Comparison of ENCODE assay signal across 10 cellular contexts in the genomic region with DNA sequence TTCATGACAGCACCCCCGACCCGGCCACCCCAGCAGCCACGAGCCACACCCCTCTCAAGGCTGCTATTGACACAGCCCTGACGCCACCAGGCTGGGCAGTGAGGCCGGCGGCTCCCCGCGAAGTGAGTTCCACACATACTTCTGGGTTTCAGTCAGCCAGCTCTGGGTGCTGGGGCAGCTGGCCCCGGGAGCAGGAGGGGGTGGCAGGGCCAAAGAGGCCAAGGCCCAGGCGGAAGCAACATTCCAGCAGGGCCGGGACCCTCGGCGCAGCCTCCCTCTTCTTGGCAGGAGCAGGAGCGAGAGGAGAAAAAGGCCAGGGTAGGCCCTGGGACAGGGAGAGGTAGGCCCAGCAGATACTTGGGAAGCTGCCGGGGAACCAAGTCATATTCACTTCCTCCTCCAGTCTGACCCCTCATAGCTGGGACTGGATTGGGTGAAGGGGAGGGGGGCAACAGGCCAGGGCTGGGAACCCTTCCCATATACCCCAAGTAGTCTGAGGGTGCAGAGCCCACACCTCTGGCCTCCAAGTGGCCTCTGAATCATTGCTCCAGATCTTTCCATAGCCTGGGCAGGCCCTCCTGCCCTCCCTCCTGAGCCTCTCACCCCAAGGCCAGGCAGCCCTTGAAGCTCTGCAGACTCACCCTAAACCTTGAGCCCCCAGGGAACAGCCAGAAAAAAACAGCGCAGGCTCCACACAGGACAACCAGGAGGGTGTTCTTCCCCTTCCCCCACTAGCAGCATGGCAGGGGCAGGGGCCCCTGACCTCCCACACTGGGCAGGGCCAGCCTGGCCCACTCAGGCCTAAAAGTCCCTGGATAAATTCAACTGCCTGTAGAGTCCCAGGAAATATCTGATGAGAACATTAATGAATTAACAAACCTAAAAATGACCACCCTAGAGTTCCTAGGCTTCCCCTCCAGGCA. TPM values are rescaled to one million over a fixed set of nuclear protein-coding genes. Genes with fewer than 3 reads are reported as not detected.
DNase-seq lines count a peak whose midpoint lies in the region; ATAC-seq and TF ChIP-seq lines count a peak whose summit lies in the region.
"Had no signal": no experiment of that assay in that cellular context is flagged by ENCODE, and none has a peak within 500 bp of the region (broad histone marks: within the 10 kb centered on the region; RNA-seq: fewer than 3 reads in every experiment).

No MANE protein-coding gene starts in this region.

- H3K27ac ChIP-seq in HEK293 (ENCODE audit: extremely low read depth, low read depth, low read length) (no peak overlapping the region), body of pancreas (peak overlapping the region; percentile 68 to 87 (median 78)), stomach smooth muscle (ENCODE audit: low read length) (peak overlapping the region; percentile 95)

- H3K4me1 ChIP-seq in HEK293 (ENCODE audit: control insufficient read depth, insufficient read depth, low read length) = no peaks in the 10 kb centered on the region
- peaks cover 72% of the 10 kb centered on the region for H3K4me1 ChIP-seq in body of pancreas
- peaks cover 80% of the 10 kb centered on the region for H3K4me1 ChIP-seq in stomach smooth muscle (ENCODE audit: control insufficient read depth, insufficient read depth, low read length)

- H3K4me3 ChIP-seq in HEK293 (ENCODE audit: low read depth, low read length) (no peak overlapping the region), body of pancreas (no peak overlapping the region), stomach smooth muscle (ENCODE audit: low read length in 2 of 2) (peak overlapping the region; percentile 2 to 60)

- ATAC-seq in body of pancreas = peak; percentile 76
- no peak for ATAC-seq in GM19397 (IDR thresholded peaks at IDR 0.05; ENCODE audit: unreplicated experiment)
- ATAC-seq in HG03039 (IDR thresholded peaks at IDR 0.05; ENCODE audit: unreplicated experiment) = no peak
- ATAC-seq: WTC11 had no signal

- POLR2A ChIA-PET in HEK293 (lab: Yijun Ruan, JAX) = no interaction called here

- peak; percentile 49 to 73 (median 67) for TF ChIP-seq POLR2A in body of pancreas (IDR thresholded peaks at IDR 0.05)

- H3K9me3 ChIP-seq in HEK293 (ENCODE audit: control insufficient read depth, insufficient read depth, low read depth, low read length) (no peaks in the 10 kb centered on the region), body of pancreas (no peaks in the 10 kb centered on the region), stomach smooth muscle (ENCODE audit: control insufficient read depth in 2 of 2, low read length in 2 of 2) (no peaks in the 10 kb centered on the region)

- H3K9ac ChIP-seq in stomach smooth muscle (ENCODE audit: low read length in 2 of 2) = peak overlapping the region; percentile 74 to 83

- CTCF ChIA-PET in HEK293 (lab: Yijun Ruan, JAX) = interaction anchor here (0.6 kb wide), 3 partner anchors 281 to 1289 kb away, joined by 3 to 4 read pairs (median 3); no protein-coding TSS in a partner anchor

- intact Hi-C loops in body of pancreas (cut with DNase I) = no loop called here

- 45 to 80% methylated on average over 1 to 16 of the region's 16 CpGs for WGBS in body of pancreas, 2 donors

- H3K27me3 ChIP-seq in body of pancreas (no peaks in the 10 kb centered on the region), stomach smooth muscle (ENCODE audit: control insufficient read depth in 1 of 2, insufficient read depth in 2 of 2, low read length in 2 of 2) (no peaks in the 10 kb centered on the region)

- DNase-seq in body of pancreas (peak; percentile 66 to 85 (median 76)), islet precursor cell (peak; percentile 97), middle frontal gyrus (ENCODE audit: extremely low spot score, low spot score) (no peak), superior temporal gyrus (ENCODE audit: extremely low spot score) (no peak)

- H3K36me3 ChIP-seq in HEK293 (ENCODE audit: control insufficient read depth in 2 of 2, insufficient read depth in 1 of 2, low read length in 2 of 2) (no peaks in the 10 kb centered on the region), body of pancreas (replicated peaks in 1 of 2; ENCODE audit: insufficient read depth in 1 of 2, low read depth in 2 of 2) (no peaks in the 10 kb centered on the region), stomach smooth muscle (ENCODE audit: control insufficient read depth in 2 of 2, insufficient read depth in 2 of 2, low read length in 2 of 2) (peaks cover 0 to 2% of the 10 kb centered on the region in 2 donors)

- TF ChIP-seq CTCF in HEK293 (tag by site-specific recombination; IDR thresholded peaks at IDR 0.05) = no peak
- no peak for TF ChIP-seq CTCF in body of pancreas (IDR thresholded peaks at IDR 0.05)

TF ChIP-seq in HEK293, 187 proteins besides CTCF, POLR2A, EP300 and RAD21:
- TF ChIP-seq, protein P1, sequence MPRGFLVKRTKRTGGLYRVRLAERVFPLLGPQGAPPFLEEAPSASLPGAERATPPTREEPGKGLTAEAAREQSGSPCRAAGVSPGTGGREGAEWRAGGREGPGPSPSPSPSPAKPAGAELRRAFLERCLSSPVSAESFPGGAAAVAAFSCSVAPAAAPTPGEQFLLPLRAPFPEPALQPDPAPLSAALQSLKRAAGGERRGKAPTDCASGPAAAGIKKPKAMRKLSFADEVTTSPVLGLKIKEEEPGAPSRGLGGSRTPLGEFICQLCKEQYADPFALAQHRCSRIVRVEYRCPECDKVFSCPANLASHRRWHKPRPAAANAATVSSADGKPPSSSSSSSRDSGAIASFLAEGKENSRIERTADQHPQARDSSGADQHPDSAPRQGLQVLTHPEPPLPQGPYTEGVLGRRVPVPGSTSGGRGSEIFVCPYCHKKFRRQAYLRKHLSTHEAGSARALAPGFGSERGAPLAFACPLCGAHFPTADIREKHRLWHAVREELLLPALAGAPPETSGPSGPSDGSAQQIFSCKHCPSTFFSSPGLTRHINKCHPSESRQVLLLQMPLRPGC (tag by site-specific recombination; IDR thresholded peaks at IDR 0.05) = no peak
- 0 out of 2 replicates have a peak, but pooled peaks have one; percentile 8 for TF ChIP-seq EGR2 (tag by site-specific recombination; IDR thresholded peaks at IDR 0.05; ENCODE audit: low read depth)
TF ChIP-seq in HEK293: peak in this region for 1.

RNA-seq across cellular contexts. Expression of a gene that starts 5.7 kb away (rescaled TPM):
- 100 to 1,000 TPM in 1 of 2 donors, 10 to 100 TPM in 1; 87.7 to 179 TPM for total RNA-seq in body of pancreas

RNA-seq across cellular contexts. Expression of a gene that starts 45.4 kb away (rescaled TPM):
- total RNA-seq in body of pancreas = over 10,000 TPM; 12,815 to 27,120 TPM
- total RNA-seq: glomerular endothelial cell had no signal

Comparison
In these comparisons a context has a peak if more than half of its experiments do, and no peak if none do; other contexts are left out.
1. H3K4me3 ChIP-seq: peak in stomach smooth muscle (2 of 2); none in HEK293 (single experiment) and body of pancreas (0 of 2).
2. DNase-seq: peak in body of pancreas (4 of 4) and islet precursor cell (single experiment); none in middle frontal gyrus (single experiment) and superior temporal gyrus (single experiment).